In the genomic region with DNA sequence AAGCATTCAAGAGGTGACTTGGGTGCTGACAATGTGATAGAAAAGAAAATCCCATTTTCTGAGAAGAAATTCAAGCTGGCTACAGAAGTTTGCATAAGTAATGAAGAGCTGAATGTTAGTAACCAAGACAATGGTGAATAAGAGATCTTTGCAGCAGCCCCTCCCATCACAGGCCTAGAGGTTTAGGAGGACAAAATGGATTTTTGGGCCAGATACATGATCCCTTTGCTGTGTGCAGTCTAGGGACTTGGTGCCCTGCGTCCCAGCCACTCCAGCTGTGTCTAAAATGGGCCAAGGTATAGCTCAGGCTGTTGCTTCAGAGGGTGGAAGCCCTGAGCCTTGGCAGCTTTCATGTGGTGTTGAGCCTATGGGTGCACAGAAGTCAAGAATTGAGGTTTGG, we compare ENCODE assay signal across 29 cellular contexts.
DNase-seq lines count a peak whose midpoint lies in the region; ATAC-seq, FAIRE-seq and TF ChIP-seq lines count a peak whose summit lies in the region.
"Had no signal": no experiment of that assay in that cellular context is flagged by ENCODE, and none has a peak within 500 bp of the region (broad histone marks: within the 10 kb centered on the region; RNA-seq: fewer than 3 reads in every experiment).

No MANE protein-coding gene starts in this region.

- H3K9me3 ChIP-seq in A549 (no peaks in the 10 kb centered on the region), HEK293 (ENCODE audit: control insufficient read depth, insufficient read depth, low read depth, low read length) (no peaks in the 10 kb centered on the region)
- H3K9me3 ChIP-seq: Caco-2 had no signal

- H3K4me1 ChIP-seq in A549 (no peaks in the 10 kb centered on the region), HEK293 (ENCODE audit: control insufficient read depth, insufficient read depth, low read length) (no peaks in the 10 kb centered on the region)
- H3K4me1 ChIP-seq: BE2C; BLaER1; BLaER1 treated with 17β-estradiol and CSF1 and Interleukin-3, amounts not matched to agents 10 nM and 100 nM; Caco-2 had no signal

- H3K4me2 ChIP-seq in A549: no peak overlapping the region
- H3K4me2 ChIP-seq: BLaER1; BLaER1 treated with 17β-estradiol and CSF1 and Interleukin-3, amounts not matched to agents 10 nM and 100 nM had no signal

- TF ChIP-seq POLR2A in A549 (IDR thresholded peaks at IDR 0.05; ENCODE audit: low read length): no peak

- H3K4me3 ChIP-seq in A549 (no peak overlapping the region), HEK293 (ENCODE audit: low read depth, low read length) (no peak overlapping the region)
- H3K4me3 ChIP-seq: BLaER1; BLaER1 treated with 17β-estradiol and CSF1 and Interleukin-3, amounts not matched to agents 10 nM and 100 nM had no signal

- TF ChIP-seq CTCF in A549 (IDR thresholded peaks at IDR 0.05) (no peak), HEK293 (tag by site-specific recombination; IDR thresholded peaks at IDR 0.05) (no peak)

- POLR2A ChIA-PET in A549 (lab: Yijun Ruan, JAX): no interaction called here
- POLR2A ChIA-PET in HEK293 (lab: Yijun Ruan, JAX): no interaction called here

- FAIRE-seq in A549 (lab: Jason Lieb, UNC): no peak
- FAIRE-seq: A204.1, D721Med had no signal

- WGBS in A549 (ENCODE audit: missing lambda C conversion rate): 17% methylated on average over 1 of the region's 1 CpG

- no peak for ATAC-seq in A549
- no peak for ATAC-seq in GM21526 (IDR thresholded peaks at IDR 0.05; ENCODE audit: low FRiP score, unreplicated experiment)
- ATAC-seq: CD8-positive, alpha-beta T cell had no signal

- H3K36me3 ChIP-seq in HEK293 (ENCODE audit: control insufficient read depth in 2 of 2, insufficient read depth in 1 of 2, low read length in 2 of 2): no peaks in the 10 kb centered on the region
- H3K36me3 ChIP-seq: BE2C; BLaER1; BLaER1 treated with 17β-estradiol and CSF1 and Interleukin-3, amounts not matched to agents 10 nM and 100 nM had no signal

- CTCF ChIA-PET in A549 (lab: Yijun Ruan, JAX): no interaction called here
- CTCF ChIA-PET in HEK293 (lab: Yijun Ruan, JAX): interaction anchor here (0.6 kb wide), 1 partner anchor 203 kb away, joined by 3 read pairs; no protein-coding TSS in a partner anchor

- H3K27ac ChIP-seq in A549 (no peak overlapping the region), HEK293 (ENCODE audit: extremely low read depth, low read depth, low read length) (no peak overlapping the region)
- H3K27ac ChIP-seq: 22Rv1; BLaER1; BLaER1 treated with 17β-estradiol and CSF1 and Interleukin-3, amounts not matched to agents 10 nM and 100 nM; C4-2B had no signal

- TF ChIP-seq EP300 in A549 (IDR thresholded peaks at IDR 0.05): no peak

- no peak for DNase-seq in A549 (ENCODE audit: low read depth in 1 of 2, low spot score in 1 of 2)
- DNase-seq in COLO829 (ENCODE audit: low spot score): no peak
- DNase-seq: 8988T; ACHN; BE2C; C1 segment of cervical spinal cord; Caco-2; Calu3; CD4-positive, alpha-beta memory T cell; CD4-positive, alpha-beta T cell; CD4-positive, CD25-positive, alpha-beta regulatory T cell; CD8-positive, alpha-beta memory T cell; CD8-positive, alpha-beta T cell; COR-L47; DMS 273 treated with DMSO at 0.1 percent for 48 hours; DMS153; DMS53; DMS79; DMS79 treated with DMSO at 0.1 percent for 48 hours; DND-41; EL had no signal

- TF ChIP-seq RAD21 in A549 (conservative IDR thresholded peaks at IDR 0.05 in 1 of 2, IDR thresholded peaks at IDR 0.05 in 1 of 2): no peak

TF ChIP-seq in A549, 52 proteins besides CTCF, POLR2A, EP300 and RAD21:
- TF ChIP-seq, protein P1, sequence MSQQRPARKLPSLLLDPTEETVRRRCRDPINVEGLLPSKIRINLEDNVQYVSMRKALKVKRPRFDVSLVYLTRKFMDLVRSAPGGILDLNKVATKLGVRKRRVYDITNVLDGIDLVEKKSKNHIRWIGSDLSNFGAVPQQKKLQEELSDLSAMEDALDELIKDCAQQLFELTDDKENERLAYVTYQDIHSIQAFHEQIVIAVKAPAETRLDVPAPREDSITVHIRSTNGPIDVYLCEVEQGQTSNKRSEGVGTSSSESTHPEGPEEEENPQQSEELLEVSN (IDR thresholded peaks at IDR 0.05; ENCODE audit: borderline replicate concordance, low read depth): no peak
- TF ChIP-seq ZFP36 (IDR thresholded peaks at IDR 0.05; ENCODE audit: borderline replicate concordance, partially characterized antibody): peak; percentile 51

TF ChIP-seq in HEK293, 187 proteins besides CTCF, POLR2A, EP300 and RAD21:
- TF ChIP-seq ZNF274 (IDR thresholded peaks at IDR 0.05; ENCODE audit: low read length) (no peak), ZNF274 (tag by site-specific recombination; IDR thresholded peaks at IDR 0.05; ENCODE audit: borderline replicate concordance) (no peak), ZBTB17 (tag by site-specific recombination; IDR thresholded peaks at IDR 0.05) (no peak), ZNF416 (tag by site-specific recombination; IDR thresholded peaks at IDR 0.05) (no peak), ZNF513 (tag by site-specific recombination; IDR thresholded peaks at IDR 0.05) (no peak), ZNF585B (tag by site-specific recombination; IDR thresholded peaks at IDR 0.05) (peak; percentile 69), ZFP3 (tag by site-specific recombination; IDR thresholded peaks at IDR 0.05; ENCODE audit: low read depth) (no peak), ZNF341 (tag by site-specific recombination; IDR thresholded peaks at IDR 0.05; ENCODE audit: low read depth) (no peak), ZBTB20 (tag by site-specific recombination; IDR thresholded peaks at IDR 0.05) (no peak), ZNF350 (tag by site-specific recombination; IDR thresholded peaks at IDR 0.05) (no peak), SETDB1 (IDR thresholded peaks at IDR 0.05; ENCODE audit: insufficient read length, low read length) (peak; percentile 45), ZNF138 (tag by site-specific recombination; IDR thresholded peaks at IDR 0.05; ENCODE audit: borderline replicate concordance) (no peak), ZNF664 (tag by site-specific recombination; IDR thresholded peaks at IDR 0.05) (no peak)
- TF ChIP-seq, protein P2, sequence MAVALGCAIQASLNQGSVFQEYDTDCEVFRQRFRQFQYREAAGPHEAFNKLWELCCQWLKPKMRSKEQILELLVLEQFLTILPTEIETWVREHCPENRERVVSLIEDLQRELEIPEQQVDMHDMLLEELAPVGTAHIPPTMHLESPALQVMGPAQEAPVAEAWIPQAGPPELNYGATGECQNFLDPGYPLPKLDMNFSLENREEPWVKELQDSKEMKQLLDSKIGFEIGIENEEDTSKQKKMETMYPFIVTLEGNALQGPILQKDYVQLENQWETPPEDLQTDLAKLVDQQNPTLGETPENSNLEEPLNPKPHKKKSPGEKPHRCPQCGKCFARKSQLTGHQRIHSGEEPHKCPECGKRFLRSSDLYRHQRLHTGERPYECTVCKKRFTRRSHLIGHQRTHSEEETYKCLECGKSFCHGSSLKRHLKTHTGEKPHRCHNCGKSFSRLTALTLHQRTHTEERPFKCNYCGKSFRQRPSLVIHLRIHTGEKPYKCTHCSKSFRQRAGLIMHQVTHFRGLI (tag by site-specific recombination; IDR thresholded peaks at IDR 0.05): no peak
- TF ChIP-seq, protein P3, sequence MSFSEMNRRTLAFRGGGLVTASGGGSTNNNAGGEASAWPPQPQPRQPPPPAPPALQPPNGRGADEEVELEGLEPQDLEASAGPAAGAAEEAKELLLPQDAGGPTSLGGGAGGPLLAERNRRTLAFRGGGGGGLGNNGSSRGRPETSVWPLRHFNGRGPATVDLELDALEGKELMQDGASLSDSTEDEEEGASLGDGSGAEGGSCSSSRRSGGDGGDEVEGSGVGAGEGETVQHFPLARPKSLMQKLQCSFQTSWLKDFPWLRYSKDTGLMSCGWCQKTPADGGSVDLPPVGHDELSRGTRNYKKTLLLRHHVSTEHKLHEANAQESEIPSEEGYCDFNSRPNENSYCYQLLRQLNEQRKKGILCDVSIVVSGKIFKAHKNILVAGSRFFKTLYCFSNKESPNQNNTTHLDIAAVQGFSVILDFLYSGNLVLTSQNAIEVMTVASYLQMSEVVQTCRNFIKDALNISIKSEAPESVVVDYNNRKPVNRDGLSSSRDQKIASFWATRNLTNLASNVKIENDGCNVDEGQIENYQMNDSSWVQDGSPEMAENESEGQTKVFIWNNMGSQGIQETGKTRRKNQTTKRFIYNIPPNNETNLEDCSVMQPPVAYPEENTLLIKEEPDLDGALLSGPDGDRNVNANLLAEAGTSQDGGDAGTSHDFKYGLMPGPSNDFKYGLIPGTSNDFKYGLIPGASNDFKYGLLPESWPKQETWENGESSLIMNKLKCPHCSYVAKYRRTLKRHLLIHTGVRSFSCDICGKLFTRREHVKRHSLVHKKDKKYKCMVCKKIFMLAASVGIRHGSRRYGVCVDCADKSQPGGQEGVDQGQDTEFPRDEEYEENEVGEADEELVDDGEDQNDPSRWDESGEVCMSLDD (tag by site-specific recombination; IDR thresholded peaks at IDR 0.05): no peak
